Comparison of ENCODE assay signal across 1 cellular context in the genomic region with DNA sequence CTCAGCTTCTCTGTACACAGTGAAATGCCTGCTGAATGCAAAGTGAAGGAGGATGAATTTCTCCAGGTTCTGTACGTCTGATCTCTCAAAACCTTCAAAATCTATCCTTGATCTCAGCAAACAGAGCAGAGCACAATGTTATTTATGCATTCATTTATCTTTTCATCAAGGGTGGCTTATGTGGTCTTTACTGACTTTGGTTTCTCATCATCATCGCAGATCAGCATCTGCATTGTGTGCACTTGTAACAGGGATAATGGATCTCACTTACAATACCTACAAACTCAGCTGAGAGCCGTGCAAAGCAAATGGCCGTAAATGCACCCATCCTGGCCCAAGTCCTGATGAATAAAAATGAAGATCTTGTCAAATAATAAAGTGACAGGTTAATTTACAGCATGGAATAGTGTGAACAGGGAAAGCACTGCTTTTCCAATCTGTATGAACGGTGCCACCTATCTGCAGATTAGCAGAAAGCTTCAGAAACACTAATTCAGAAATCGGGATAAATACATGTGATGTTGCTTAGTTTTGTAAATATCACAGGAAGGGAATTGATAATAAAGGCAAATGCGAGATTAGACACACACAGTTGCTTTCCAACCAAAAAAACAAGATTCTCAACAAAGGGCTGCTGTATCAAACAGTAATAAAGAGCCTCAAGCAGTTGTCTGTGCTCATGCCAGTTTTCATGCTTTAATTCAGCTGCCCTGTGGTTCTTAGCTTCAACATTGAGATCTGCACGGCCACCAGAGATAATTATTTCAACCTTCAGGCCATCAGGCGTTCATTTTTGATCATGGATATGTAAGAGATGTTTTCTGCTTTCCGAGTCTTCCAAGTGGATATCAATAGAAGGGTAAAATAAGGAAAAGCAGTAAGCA.
TF ChIP-seq lines count a peak whose summit lies in the region.

No MANE protein-coding gene starts in this region.

TF ChIP-seq in H1, 55 proteins besides CTCF, POLR2A, EP300 and RAD21 (continued from another document):
- TF ChIP-seq SRF (IDR thresholded peaks at IDR 0.05; ENCODE audit: low read depth, low read length) = no peak
- no peak for TF ChIP-seq RXRA (IDR thresholded peaks at IDR 0.05; ENCODE audit: insufficient read depth, low read depth, low read length)
- TF ChIP-seq JUN (IDR thresholded peaks at IDR 0.05; ENCODE audit: low read depth, low read length) = no peak
- TF ChIP-seq SIX5 (IDR thresholded peaks at IDR 0.05; ENCODE audit: low read depth, low read length) = no peak
- no peak for TF ChIP-seq SUZ12 (IDR thresholded peaks at IDR 0.05; ENCODE audit: low read length)
- TF ChIP-seq RNF2 (IDR thresholded peaks at IDR 0.05; ENCODE audit: borderline replicate concordance, low read depth, low read length, missing control alignments, poor library complexity, severe bottlenecking) = no peak
- TF ChIP-seq NRF1 (IDR thresholded peaks at IDR 0.05; ENCODE audit: low read depth, low read length) = no peak
- TF ChIP-seq SIN3A (conservative IDR thresholded peaks at IDR 0.05 in 1 of 2, IDR thresholded peaks at IDR 0.05 in 1 of 2; ENCODE audit: low read depth in 1 of 2, low read length in 2 of 2) = no peak
- TF ChIP-seq BRCA1 (IDR thresholded peaks at IDR 0.05; ENCODE audit: low read depth, low read length) = no peak
